1 cellular context compared by ENCODE assay signal in the genomic region with DNA sequence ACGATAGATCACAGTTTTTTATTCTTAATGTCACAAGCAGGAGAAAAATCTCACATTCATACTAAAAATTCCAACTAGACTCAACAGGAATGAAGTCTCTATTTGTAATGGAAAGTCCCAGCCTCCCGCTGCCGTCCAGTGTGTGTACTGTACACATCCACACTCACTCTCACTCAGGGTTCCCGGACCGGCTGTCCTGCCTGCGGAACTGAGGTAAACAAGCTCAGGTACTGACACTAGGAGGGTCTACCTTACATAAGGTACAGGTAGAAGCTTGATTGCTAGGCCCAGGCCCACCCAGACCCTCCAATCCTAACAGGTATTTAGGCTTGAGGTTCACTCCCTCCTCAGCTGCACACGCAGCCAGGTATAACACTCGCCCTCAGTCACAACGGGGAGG. TPM values are rescaled to one million over a fixed set of nuclear protein-coding genes. Genes with fewer than 3 reads are reported as not detected.
"Had no signal": no experiment of that assay in that cellular context is flagged by ENCODE, and none has a peak within 500 bp of the region (broad histone marks: within the 10 kb centered on the region; RNA-seq: fewer than 3 reads in every experiment).

No MANE protein-coding gene starts in this region.

RNA-seq across cellular contexts. Expression of gene TRIM73, which starts 21.4 kb away (rescaled TPM):
- total RNA-seq: kidney epithelial cell had no signal
